1 cellular context compared by ENCODE assay signal in the genomic region with DNA sequence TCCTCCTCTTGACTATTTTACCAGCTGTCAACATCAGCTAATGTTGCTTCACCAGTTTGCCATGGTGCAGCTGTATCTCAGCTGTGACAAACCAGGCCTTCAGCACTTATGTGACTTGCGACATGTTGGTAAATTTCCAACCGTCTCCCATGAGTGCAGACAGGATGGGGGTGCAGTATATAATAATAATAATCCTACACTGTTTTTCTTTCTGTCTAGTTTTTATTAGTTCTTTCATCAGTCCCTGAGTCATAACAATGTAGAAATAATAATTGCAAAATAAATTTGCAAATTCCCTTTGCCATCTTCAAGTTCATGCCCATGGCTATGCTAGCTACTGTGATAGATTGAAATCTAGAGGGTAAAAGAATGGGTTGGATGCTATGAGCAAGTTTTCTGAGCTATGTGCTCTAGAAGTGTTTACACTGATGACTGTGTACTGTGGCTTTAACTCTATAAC.
TF ChIP-seq lines count a peak whose summit lies in the region.

No MANE protein-coding gene starts in this region.

TF ChIP-seq in SK-N-SH treated with all-trans-retinoic acid at 6 μM for 48 hours, 23 proteins besides CTCF, POLR2A, EP300 and RAD21 (continued from another document):
- no peak for TF ChIP-seq BACH2 (CRISPR knock-in tag; IDR thresholded peaks at IDR 0.05; ENCODE audit: borderline replicate concordance)
- no peak for TF ChIP-seq TOX (CRISPR knock-in tag; IDR thresholded peaks at IDR 0.05; ENCODE audit: borderline replicate concordance)
- no peak for TF ChIP-seq ZNF565 (CRISPR knock-in tag; conservative IDR thresholded peaks at IDR 0.05; ENCODE audit: low read depth)
- no peak for TF ChIP-seq ZFP30 (CRISPR knock-in tag; IDR thresholded peaks at IDR 0.05)
- TF ChIP-seq SNAI2 (CRISPR knock-in tag; IDR thresholded peaks at IDR 0.05) = no peak
- TF ChIP-seq PATZ1 (CRISPR knock-in tag; IDR thresholded peaks at IDR 0.05; ENCODE audit: borderline replicate concordance) = no peak
- TF ChIP-seq ARNTL (CRISPR knock-in tag; IDR thresholded peaks at IDR 0.05; ENCODE audit: borderline replicate concordance, low read depth) = no peak
TF ChIP-seq in SK-N-SH treated with all-trans-retinoic acid at 6 μM for 48 hours: peak in this region for 0.
